ENCODE assay signal across 8 cellular contexts in genomic region chr1:109161836-109162606, GRCh38. TPM values are rescaled to one million over a fixed set of nuclear protein-coding genes. Genes with fewer than 3 reads are reported as not detected.
DNase-seq lines count a peak whose midpoint lies in the region; ATAC-seq, FAIRE-seq and TF ChIP-seq lines count a peak whose summit lies in the region.

No MANE protein-coding gene starts in this region.

- H3K23me2 ChIP-seq in H1 (ENCODE audit: low read depth, low read length): no peaks in the 10 kb centered on the region

- H3K27me3 Mint-ChIP-seq in activated CD4-positive, alpha-beta T cell treated with anti-CD3 and anti-CD28 coated beads, Interleukin-2, amount 10 ng/mL, durations not matched to agents 7 days and 5 days: no peaks in the 10 kb centered on the region
- H3K27me3 Mint-ChIP-seq in naive thymus-derived CD8-positive, alpha-beta T cell: no peaks in the 10 kb centered on the region

- CTCF ChIA-PET in activated CD4-positive, alpha-beta T cell treated with anti-CD3 and anti-CD28 coated beads, Interleukin-2, amount 10 ng/mL, durations not matched to agents 7 days and 5 days (lab: Charles Lee): interaction anchor here (0.6 to 1.9 kb wide), 2 partner anchors 10 to 1228 kb away, joined by 3 to 9 read pairs; no protein-coding TSS in a partner anchor
- CTCF ChIA-PET in H1 (lab: Charles Lee; ENCODE audit: partially characterized antibody): interaction anchor here (0.6 to 2.2 kb wide), 11 partner anchors 9 to 39 kb away, joined by 3 to 6 read pairs (median 3); no protein-coding TSS in a partner anchor

- H4K8ac ChIP-seq in H1 (ENCODE audit: extremely low read depth, insufficient read depth, low read length): peak overlapping the region; percentile 48; the same call in 1 of the 2 replicates

- H2AFZ ChIP-seq in H1 (ENCODE audit: low read length): no peak overlapping the region

- H3K4me3 ChIP-seq in H1 (ENCODE audit: extremely low read depth in 1 of 4, insufficient read depth in 2 of 4, low read depth in 3 of 4, low read length in 4 of 4): no peak overlapping the region

- H3K79me2 ChIP-seq in H1 (ENCODE audit: control insufficient read depth in 1 of 2, insufficient read depth in 2 of 2, low read length in 2 of 2): no peaks in the 10 kb centered on the region

- no peak overlapping the region for H2AK5ac ChIP-seq in H1 (ENCODE audit: low read depth, low read length)

- H3K36me3 Mint-ChIP-seq in activated CD4-positive, alpha-beta T cell treated with anti-CD3 and anti-CD28 coated beads, Interleukin-2, amount 10 ng/mL, durations not matched to agents 7 days and 5 days (ENCODE audit: low read depth): no peaks in the 10 kb centered on the region
- peaks cover 0 to 10% (median 9%) of the 10 kb centered on the region in 3 donors for H3K36me3 Mint-ChIP-seq in naive thymus-derived CD8-positive, alpha-beta T cell

- peak; percentile 53 for ATAC-seq in HG03060 (IDR thresholded peaks at IDR 0.05; ENCODE audit: low read depth, unreplicated experiment)
- ATAC-seq in SK-N-SH treated with all-trans-retinoic acid at 6 μM for 48 hours: peak; percentile 86
- peak; percentile 36 to 70 for ATAC-seq in naive thymus-derived CD8-positive, alpha-beta T cell
- ATAC-seq in GM21526 (IDR thresholded peaks at IDR 0.05; ENCODE audit: low FRiP score, unreplicated experiment): no peak

- no peaks in the 10 kb centered on the region for H3K9me3 ChIP-seq in H1 (ENCODE audit: insufficient read depth in 2 of 2, low read depth in 1 of 2, low read length in 1 of 2)

- H3K4me1 Mint-ChIP-seq in activated CD4-positive, alpha-beta T cell treated with anti-CD3 and anti-CD28 coated beads, Interleukin-2, amount 10 ng/mL, durations not matched to agents 7 days and 5 days: peaks cover 30% of the 10 kb centered on the region
- H3K4me1 Mint-ChIP-seq in naive thymus-derived CD8-positive, alpha-beta T cell: peaks cover 6 to 22% (median 12%) of the 10 kb centered on the region in 4 donors

- no peak overlapping the region for H4K91ac ChIP-seq in H1 (replicated peaks; ENCODE audit: insufficient read length, low read length)

- no peak overlapping the region for H2BK120ac ChIP-seq in H1 (replicated peaks; ENCODE audit: low read depth, low read length)

- H3K27ac ChIP-seq in H1 (ENCODE audit: low read depth, low read length): no peak overlapping the region

- no peak for TF ChIP-seq EP300 in H1 (IDR thresholded peaks at IDR 0.05; ENCODE audit: borderline replicate concordance in 1 of 2, low read depth in 2 of 2, low read length in 2 of 2)

- no peak overlapping the region for H3K4me2 ChIP-seq in H1 (ENCODE audit: insufficient read depth in 1 of 2, low read depth in 2 of 2, low read length in 2 of 2)

- H2BK5ac ChIP-seq in H1 (ENCODE audit: low read depth, low read length): no peak overlapping the region

- no peaks in the 10 kb centered on the region for H4K20me1 ChIP-seq in H1 (replicated peaks in 1 of 2; ENCODE audit: control insufficient read depth in 1 of 2, insufficient read depth in 2 of 2, low read length in 2 of 2)

- H3K27me3 ChIP-seq in H1 (replicated peaks in 1 of 4; ENCODE audit: control insufficient read depth in 3 of 4, extremely low read depth in 1 of 4, insufficient read depth in 3 of 4, low read length in 3 of 4): no peaks in the 10 kb centered on the region

- no peaks in the 10 kb centered on the region for H3K36me3 ChIP-seq in H1 (ENCODE audit: control insufficient read depth in 2 of 4, insufficient read depth in 4 of 4, low read length in 3 of 4)

- no peaks in the 10 kb centered on the region for H3K79me1 ChIP-seq in H1 (ENCODE audit: low read depth, low read length)

- H3K4ac ChIP-seq in H1 (replicated peaks; ENCODE audit: insufficient read length, low read depth, low read length): no peak overlapping the region

- H3K4me1 ChIP-seq in H1 (replicated peaks in 1 of 4; ENCODE audit: control insufficient read depth in 3 of 4, insufficient read depth in 4 of 4, low read length in 3 of 4): peaks cover 0 to 3% (median 1%) of the 10 kb centered on the region in 4 experiments; a peak in 3 of 7 replicates

- H3K56ac ChIP-seq in H1 (replicated peaks; ENCODE audit: insufficient read length, low read depth, low read length): no peak overlapping the region

- TF ChIP-seq POLR2A in H1 (IDR thresholded peaks at IDR 0.05; ENCODE audit: control extremely low read depth in 1 of 2, low read depth in 2 of 2, low read length in 2 of 2): no peak

- FAIRE-seq in H1 (lab: Jason Lieb, UNC): no peak

- peak overlapping the region; percentile 8 for H3K4me3 Mint-ChIP-seq in activated CD4-positive, alpha-beta T cell treated with anti-CD3 and anti-CD28 coated beads, Interleukin-2, amount 10 ng/mL, durations not matched to agents 7 days and 5 days
- peak overlapping the region in 8 of 10 donors; percentile 2 to 53 (median 16) for H3K4me3 Mint-ChIP-seq in naive thymus-derived CD8-positive, alpha-beta T cell

- no peak overlapping the region for H4K5ac ChIP-seq in H1 (ENCODE audit: insufficient read length, low read depth, low read length)

- TF ChIP-seq CTCF in H1 (IDR thresholded peaks at IDR 0.05; ENCODE audit: control extremely low read depth in 1 of 3, insufficient read depth in 1 of 3, low read depth in 1 of 3, low read length in 3 of 3): no peak

- no peak overlapping the region for H3K9ac ChIP-seq in H1 (replicated peaks in 1 of 4; ENCODE audit: extremely low read depth in 1 of 4, low read depth in 3 of 4, low read length in 3 of 4)

- H2BK20ac ChIP-seq in H1 (ENCODE audit: low read length): 0 out of 2 replicates have a peak overlapping the region, but pooled peaks have one; percentile 19

- H3K27ac Mint-ChIP-seq in activated CD4-positive, alpha-beta T cell treated with anti-CD3 and anti-CD28 coated beads, Interleukin-2, amount 10 ng/mL, durations not matched to agents 7 days and 5 days: peak overlapping the region; percentile 73
- peak overlapping the region; percentile 26 to 88 (median 58) for H3K27ac Mint-ChIP-seq in naive thymus-derived CD8-positive, alpha-beta T cell

- WGBS in H1 (ENCODE audit: extremely low coverage in 1 of 2, insufficient coverage in 1 of 2, insufficient read length in 1 of 2, insufficient replicate concordance in 2 of 2, low coverage in 1 of 2, low lambda C conversion rate in 2 of 2, missing lambda C conversion rate in 1 of 2), 2 experiments: 92% methylated on average over 12 of the region's 12 CpGs; no CpG with 5 or more reads in 1 of the 2 experiments

- no peak overlapping the region for H3K23ac ChIP-seq in H1 (ENCODE audit: insufficient read length)

- H3K9me3 Mint-ChIP-seq in activated CD4-positive, alpha-beta T cell treated with anti-CD3 and anti-CD28 coated beads, Interleukin-2, amount 10 ng/mL, durations not matched to agents 7 days and 5 days: no peaks in the 10 kb centered on the region
- no peaks in the 10 kb centered on the region for H3K9me3 Mint-ChIP-seq in naive thymus-derived CD8-positive, alpha-beta T cell

- H2BK12ac ChIP-seq in H1 (ENCODE audit: low read depth, low read length): peak overlapping the region; percentile 44; the same call in 1 of the 2 replicates

- H2BK15ac ChIP-seq in H1 (ENCODE audit: low read length): no peak overlapping the region

- POLR2A ChIA-PET in activated CD4-positive, alpha-beta T cell treated with anti-CD3 and anti-CD28 coated beads, Interleukin-2, amount 10 ng/mL, durations not matched to agents 7 days and 5 days (lab: Charles Lee): no interaction called here
- POLR2A ChIA-PET in H1 (lab: Charles Lee; ENCODE audit: partially characterized antibody): interaction anchor here (0.5 to 1.1 kb wide), 2 partner anchors 9 to 27 kb away, joined by 3 to 4 read pairs; no protein-coding TSS in a partner anchor
- POLR2A ChIA-PET in naive thymus-derived CD8-positive, alpha-beta T cell (lab: Charles Lee): no interaction called here

- no peak overlapping the region for H3K14ac ChIP-seq in H1 (ENCODE audit: insufficient read length)

- no peak overlapping the region for H3K18ac ChIP-seq in H1 (ENCODE audit: extremely low read depth, low read length)

- DNase-seq in activated CD4-positive, alpha-beta T cell treated with anti-CD3 and anti-CD28 coated beads, Interleukin-2, amount 10 ng/mL, durations not matched to agents 7 days and 5 days: peak; percentile 70
- no peak for DNase-seq in activated CD4-positive, alpha-beta T cell treated with anti-CD3 and anti-CD28 coated beads for 1 hour
- DNase-seq in H1 (ENCODE audit: low read depth in 1 of 2, low spot score in 2 of 2) (no peak), NCI-H2029 treated with DMSO at 0.1 percent for 48 hours (lab: John Stamatoyannopoulos, UW) (no peak)
- peak in 3 of 10 donors; percentile 2 to 22 (median 7) for DNase-seq in naive thymus-derived CD8-positive, alpha-beta T cell

- TF ChIP-seq RAD21 in H1 (IDR thresholded peaks at IDR 0.05 in 1 of 2, conservative IDR thresholded peaks at IDR 0.05 in 1 of 2; ENCODE audit: low read depth in 2 of 2, low read length in 2 of 2): no peak

RNA-seq across cellular contexts. Expression of gene ELAPOR1, which starts 48.1 kb away (rescaled TPM):
- total RNA-seq in activated CD4-positive, alpha-beta T cell treated with anti-CD3 and anti-CD28 coated beads, Interleukin-2, amount 10 ng/mL, durations not matched to agents 7 days and 5 days: 1 to 10 TPM; 6.3 TPM
- 1.2 TPM in 2 replicates for total RNA-seq in H1 (2021; fragmentation: NEBNext Ultra II Directional; extraction: Animal tissue kit (Norgen Biotek cat#: 25700))
- 2.5 and 3.1 TPM in 2 replicates for polyA plus RNA-seq in H1 (2011; rRNA removed)
- 2.5 TPM for polyA plus RNA-seq in H1 (2011; cell fraction: cytosol; rRNA removed)
- polyA plus RNA-seq in H1 (2011; cell fraction: nucleus; rRNA removed): 4.4 TPM
- 0.62 to 1.2 TPM (median 0.89 TPM) in 4 replicates for polyA plus RNA-seq in H1 (2012, experiment 1 of 2)
- 0.92 TPM for polyA plus RNA-seq in H1 (2012, experiment 2 of 2)
- polyA plus RNA-seq in H1 (2013, experiment 1 of 2): 1.3 TPM
- 1.0 TPM for polyA plus RNA-seq in H1 (2013, experiment 2 of 2)
- 2.1 and 4.1 TPM in 2 replicates for polyA minus RNA-seq in H1 (2011; rRNA and poly(A)+ RNA removed)
- polyA minus RNA-seq in H1 (2011; cell fraction: cytosol; rRNA and poly(A)+ RNA removed): 1.2 TPM
- 1.7 TPM for polyA minus RNA-seq in H1 (2011; cell fraction: nucleus; rRNA and poly(A)+ RNA removed)
- total RNA-seq in naive thymus-derived CD8-positive, alpha-beta T cell: 1 to 10 TPM; 6.0 to 7.0 TPM
- polyA plus RNA-seq in naive thymus-derived CD8-positive, alpha-beta T cell: 1 to 10 TPM; 6.7 to 9.2 (median 7.8) TPM

RNA-seq across cellular contexts. Expression of gene SARS1, which starts 51.7 kb away (rescaled TPM):
- 100 to 1,000 TPM; 138 to 140 TPM for total RNA-seq in activated CD4-positive, alpha-beta T cell treated with anti-CD3 and anti-CD28 coated beads, Interleukin-2, amount 10 ng/mL, durations not matched to agents 7 days and 5 days
- total RNA-seq in H1 (2021; fragmentation: NEBNext Ultra II Directional; extraction: Animal tissue kit (Norgen Biotek cat#: 25700)): 136 and 146 TPM in 2 replicates
- polyA plus RNA-seq in H1 (2011; rRNA removed): 83.1 and 97.1 TPM in 2 replicates
- polyA plus RNA-seq in H1 (2011; cell fraction: cytosol; rRNA removed): 145 TPM
- polyA plus RNA-seq in H1 (2011; cell fraction: nucleus; rRNA removed): 134 TPM
- polyA plus RNA-seq in H1 (2012, experiment 1 of 2): 150 to 162 TPM (median 155 TPM) in 4 replicates
- polyA plus RNA-seq in H1 (2012, experiment 2 of 2): 71.7 TPM
- polyA plus RNA-seq in H1 (2013, experiment 1 of 2): 89.1 TPM
- 87.4 TPM for polyA plus RNA-seq in H1 (2013, experiment 2 of 2)
- 87.1 and 97.9 TPM in 2 replicates for polyA minus RNA-seq in H1 (2011; rRNA and poly(A)+ RNA removed)
- 50.2 TPM for polyA minus RNA-seq in H1 (2011; cell fraction: cytosol; rRNA and poly(A)+ RNA removed)
- polyA minus RNA-seq in H1 (2011; cell fraction: nucleus; rRNA and poly(A)+ RNA removed): 67.5 TPM
- total RNA-seq in naive thymus-derived CD8-positive, alpha-beta T cell: 100 to 1,000 TPM; 205 to 211 TPM
- 100 to 1,000 TPM; 117 to 154 (median 127) TPM for polyA plus RNA-seq in naive thymus-derived CD8-positive, alpha-beta T cell
